ENCODE assay signal across 20 cellular contexts in genomic region chr15:66132251-66132816, GRCh38.
DNase-seq lines count a peak whose midpoint lies in the region; ATAC-seq and TF ChIP-seq lines count a peak whose summit lies in the region.
"Had no signal": no experiment of that assay in that cellular context is flagged by ENCODE, and none has a peak within 500 bp of the region (broad histone marks: within the 10 kb centered on the region; RNA-seq: fewer than 3 reads in every experiment).

No MANE protein-coding gene starts in this region.

- no peak overlapping the region for H3K4ac ChIP-seq in mesendoderm (ENCODE audit: low read depth, low read length)

- CTCF ChIA-PET in HEK293 (lab: Yijun Ruan, JAX): interaction anchor here (0.5 kb wide), 1 partner anchor 859 kb away, joined by 3 read pairs; no protein-coding TSS in a partner anchor

- peak overlapping the region; percentile 36 for H2AK5ac ChIP-seq in mesendoderm (ENCODE audit: low read length)

- POLR2A ChIA-PET in HEK293 (lab: Yijun Ruan, JAX): no interaction called here

- no peak overlapping the region for H3K4me3 ChIP-seq in HEK293 (ENCODE audit: low read depth, low read length)
- no peak overlapping the region for H3K4me3 ChIP-seq in mesendoderm (ENCODE audit: low read length)
- no peak overlapping the region for H3K4me3 ChIP-seq in uterus
- H3K4me3 ChIP-seq: lung, smooth muscle cell, tibial artery had no signal

- H3K27me3 ChIP-seq in mesendoderm (ENCODE audit: insufficient read depth, low read length, poor library complexity): no peaks in the 10 kb centered on the region
- no peaks in the 10 kb centered on the region for H3K27me3 ChIP-seq in uterus

- WGBS in mesendoderm (ENCODE audit: extremely low coverage, insufficient coverage, low lambda C conversion rate): no CpG with 5 or more reads among the region's 5 CpGs

- peak; percentile 15 for DNase-seq in NCI-H1092 treated with DMSO at 0.1 percent for 48 hours (lab: John Stamatoyannopoulos, UW)
- DNase-seq in NCI-H1092 (lab: John Stamatoyannopoulos, UW): no peak
- DNase-seq in caudate nucleus (lab: John Stamatoyannopoulos, UW): peak in 4 of 61 donors; percentile 25 to 49 (median 32)
- DNase-seq in mesendoderm: no peak
- DNase-seq in uterus: no peak
- no peak for DNase-seq in T-helper 1 cell
- DNase-seq: activated CD4-positive, alpha-beta T cell treated with anti-CD3 and anti-CD28 coated beads, Interleukin-2, amount 50 U/mL, for 1 hour; aorta; NCI-H1048; NCI-H748 treated with DMSO at 0.1 percent for 48 hours; stimulated activated CD4-positive, alpha-beta T cell treated with anti-CD3 and anti-CD28 coated beads, Interleukin-2, amount 100 ng/mL, for 48 hours; stimulated activated naive CD4-positive, alpha-beta T cell; T-helper 2 cell; tibial artery had no signal

- no peak overlapping the region for H3K9ac ChIP-seq in mesendoderm (ENCODE audit: low read length)

- H3K4me2 ChIP-seq in mesendoderm (ENCODE audit: low read length): no peak overlapping the region
- H3K4me2 ChIP-seq: smooth muscle cell had no signal

- TF ChIP-seq POLR2A in uterus (IDR thresholded peaks at IDR 0.05): no peak

- no peak overlapping the region for H4K5ac ChIP-seq in mesendoderm (ENCODE audit: low read length)

- H2BK15ac ChIP-seq in mesendoderm (replicated peaks; ENCODE audit: low read depth): no peak overlapping the region

- no peak overlapping the region for H2BK120ac ChIP-seq in mesendoderm (ENCODE audit: low read depth, low read length)

- no peaks in the 10 kb centered on the region for H3K79me1 ChIP-seq in mesendoderm (ENCODE audit: low read length)

- H4K8ac ChIP-seq in mesendoderm (ENCODE audit: low read depth, low read length): no peak overlapping the region

- H3K56ac ChIP-seq in mesendoderm (ENCODE audit: low read length): peak overlapping the region; percentile 1

- H3K4me1 ChIP-seq in HEK293 (ENCODE audit: control insufficient read depth, insufficient read depth, low read length): no peaks in the 10 kb centered on the region
- no peaks in the 10 kb centered on the region for H3K4me1 ChIP-seq in mesendoderm (ENCODE audit: control insufficient read depth, low read depth, low read length)
- H3K4me1 ChIP-seq in uterus: no peaks in the 10 kb centered on the region
- H3K4me1 ChIP-seq: tibial artery had no signal

- TF ChIP-seq CTCF in HEK293 (tag by site-specific recombination; IDR thresholded peaks at IDR 0.05) (no peak), uterus (IDR thresholded peaks at IDR 0.05) (no peak)

- H3K36me3 ChIP-seq in HEK293 (ENCODE audit: control insufficient read depth in 2 of 2, insufficient read depth in 1 of 2, low read length in 2 of 2) (no peaks in the 10 kb centered on the region), mesendoderm (ENCODE audit: control insufficient read depth, insufficient read depth, low read length) (no peaks in the 10 kb centered on the region), uterus (no peaks in the 10 kb centered on the region)
- H3K36me3 ChIP-seq: tibial artery had no signal

- no peak overlapping the region for H3K27ac ChIP-seq in HEK293 (ENCODE audit: extremely low read depth, low read depth, low read length)
- peak overlapping the region; percentile 90 for H3K27ac ChIP-seq in caudate nucleus (ENCODE audit: low read depth, low read length)
- no peak overlapping the region for H3K27ac ChIP-seq in mesendoderm (ENCODE audit: low read depth, low read length)
- H3K27ac ChIP-seq in uterus: no peak overlapping the region
- H3K27ac ChIP-seq: 22Rv1, tibial artery, VCaP had no signal

- no peak for ATAC-seq in GM21360 (IDR thresholded peaks at IDR 0.05; ENCODE audit: unreplicated experiment)

- no peak overlapping the region for H3K18ac ChIP-seq in mesendoderm (ENCODE audit: low read length)

- no peak overlapping the region for H2BK5ac ChIP-seq in mesendoderm (ENCODE audit: low read length)

- peak overlapping the region; percentile 18 for H3K23ac ChIP-seq in mesendoderm (ENCODE audit: low read length)

- intact Hi-C loops in uterus (cut with DNase I; ENCODE audit: low total_unique reads): no loop called here

- no peaks in the 10 kb centered on the region for H3K9me3 ChIP-seq in HEK293 (ENCODE audit: control insufficient read depth, insufficient read depth, low read depth, low read length)
- H3K9me3 ChIP-seq in uterus: no peaks in the 10 kb centered on the region
- H3K9me3 ChIP-seq: tibial artery had no signal

- H3K79me2 ChIP-seq in mesendoderm (ENCODE audit: control insufficient read depth, insufficient read depth, low read length): no peaks in the 10 kb centered on the region

TF ChIP-seq in HEK293, 187 proteins besides CTCF, POLR2A, EP300 and RAD21:
- TF ChIP-seq KLF7 (tag by site-specific recombination; IDR thresholded peaks at IDR 0.05; ENCODE audit: borderline replicate concordance) (no peak), PRDM10 (tag by site-specific recombination; IDR thresholded peaks at IDR 0.05) (no peak), ZNF530 (tag by site-specific recombination; IDR thresholded peaks at IDR 0.05; ENCODE audit: low read depth) (no peak), ZBTB17 (tag by site-specific recombination; IDR thresholded peaks at IDR 0.05) (peak; percentile 84), ZNF362 (tag by site-specific recombination; IDR thresholded peaks at IDR 0.05) (no peak), ZNF416 (tag by site-specific recombination; IDR thresholded peaks at IDR 0.05) (no peak), SCRT2 (tag by site-specific recombination; IDR thresholded peaks at IDR 0.05) (peak; percentile 18; the same call in 1 of the 2 replicates)
